ENCODE assay signal across 14 cellular contexts in genomic region chr6:53436904-53437303, GRCh38.
A peak's percentile ranks its signal among the peaks of the same experiment; 100 is the strongest.
DNase-seq lines count a peak whose midpoint lies in the region; ATAC-seq and TF ChIP-seq lines count a peak whose summit lies in the region.
"Had no signal": no experiment of that assay in that cellular context is flagged by ENCODE, and none has a peak within 500 bp of the region (broad histone marks: within the 10 kb centered on the region; RNA-seq: fewer than 3 reads in every experiment).

No MANE protein-coding gene starts in this region.

- H3K4me3 Mint-ChIP-seq in GM23338: no peak overlapping the region
- H3K4me3 Mint-ChIP-seq in activated CD4-positive, alpha-beta T cell treated with anti-CD3 and anti-CD28 coated beads, Interleukin-2, amount 10 ng/mL, durations not matched to agents 7 days and 5 days: no peak overlapping the region
- H3K4me3 Mint-ChIP-seq: activated CD4-positive, alpha-beta memory T cell treated with anti-CD3 and anti-CD28 coated beads for 36 hours; stimulated activated naive CD8-positive, alpha-beta T cell treated with anti-CD3 and anti-CD28 coated beads, Interleukin-15, Interleukin-2, amounts not matched to agents 100 ng/mL and 50 ng/mL, for 24 hours had no signal

- no peaks in the 10 kb centered on the region for H3K79me1 ChIP-seq in neuronal stem cell (ENCODE audit: low read depth, low read length)

- H3K79me2 ChIP-seq in GM23338 (replicated peaks; ENCODE audit: insufficient read depth): no peaks in the 10 kb centered on the region
- H3K79me2 ChIP-seq: parathyroid adenoma had no signal

- no CpG with 5 or more reads among the region's 2 CpGs for whole genome bisulfite sequencing in neuronal stem cell (ENCODE audit: extremely low coverage in 2 of 2, insufficient read length in 2 of 2, insufficient replicate concordance in 1 of 2), 2 donors

- POLR2A ChIA-PET in activated CD4-positive, alpha-beta T cell treated with anti-CD3 and anti-CD28 coated beads, Interleukin-2, amount 10 ng/mL, durations not matched to agents 7 days and 5 days (lab: Charles Lee): no interaction called here

- H3K4me1 ChIP-seq in GM23338 (ENCODE audit: insufficient read depth): no peaks in the 10 kb centered on the region
- H3K4me1 ChIP-seq in neuronal stem cell (ENCODE audit: control insufficient read depth in 2 of 2, insufficient read depth in 1 of 2, low read depth in 1 of 2, low read length in 2 of 2): peaks cover 0 to 3% of the 10 kb centered on the region in 2 donors
- H3K4me1 ChIP-seq in left lung: peaks cover 3 to 23% of the 10 kb centered on the region in 2 donors
- H3K4me1 ChIP-seq: parathyroid adenoma had no signal

- intact Hi-C loops in left lung (cut with DNase I): no loop called here

- no peak overlapping the region; the same call in 1 of the 2 replicates for H2AFZ ChIP-seq in GM23338
- H2AFZ ChIP-seq in neuronal stem cell (ENCODE audit: low read length): peak overlapping the region; percentile 14
- H2AFZ ChIP-seq: parathyroid adenoma had no signal

- no peak overlapping the region for H3K23ac ChIP-seq in neuronal stem cell (ENCODE audit: low read depth, low read length, poor library complexity)

- H4K91ac ChIP-seq in neuronal stem cell (ENCODE audit: low read depth, low read length, poor library complexity): no peak overlapping the region

- H3K9me2 ChIP-seq in GM23338 (ENCODE audit: insufficient read depth): no peaks in the 10 kb centered on the region

- H3K4me1 Mint-ChIP-seq in GM23338: no peaks in the 10 kb centered on the region
- peaks cover 3% of the 10 kb centered on the region for H3K4me1 Mint-ChIP-seq in activated CD4-positive, alpha-beta T cell treated with anti-CD3 and anti-CD28 coated beads, Interleukin-2, amount 10 ng/mL, durations not matched to agents 7 days and 5 days

- no peaks in the 10 kb centered on the region for H3K9me3 Mint-ChIP-seq in GM23338
- H3K9me3 Mint-ChIP-seq in activated CD4-positive, alpha-beta T cell treated with anti-CD3 and anti-CD28 coated beads, Interleukin-2, amount 10 ng/mL, durations not matched to agents 7 days and 5 days: no peaks in the 10 kb centered on the region
- H3K9me3 Mint-ChIP-seq: activated CD4-positive, alpha-beta memory T cell treated with anti-CD3 and anti-CD28 coated beads for 36 hours; activated T-helper 2 cell treated with anti-CD3 and anti-CD28 coated beads, Interferon-gamma antibody, Interleukin-2, Interleukin-4, amounts not matched to agents 10 μg/mL and 5 μg/mL and 100 μg/mL, durations not matched to agents 14 hours and 24 hours and 36 hours; stimulated activated naive CD8-positive, alpha-beta T cell treated with anti-CD3 and anti-CD28 coated beads, Interleukin-15, Interleukin-2, amounts not matched to agents 100 ng/mL and 50 ng/mL, for 24 hours had no signal

- H3K27ac ChIP-seq in GM23338 (ENCODE audit: low read depth): no peak overlapping the region
- H3K27ac ChIP-seq in neuronal stem cell (replicated peaks; ENCODE audit: low read length): no peak overlapping the region
- H3K27ac ChIP-seq in left lung: no peak overlapping the region
- H3K27ac ChIP-seq: BLaER1, parathyroid adenoma had no signal

- H3K9ac ChIP-seq in neuronal stem cell (ENCODE audit: low read depth, low read length, poor library complexity): no peak overlapping the region
- H3K9ac ChIP-seq: BLaER1, parathyroid adenoma had no signal

- H3K36me3 Mint-ChIP-seq in GM23338 (ENCODE audit: low read depth): no peaks in the 10 kb centered on the region
- no peaks in the 10 kb centered on the region for H3K36me3 Mint-ChIP-seq in activated CD4-positive, alpha-beta T cell treated with anti-CD3 and anti-CD28 coated beads, Interleukin-2, amount 10 ng/mL, durations not matched to agents 7 days and 5 days (ENCODE audit: low read depth)
- H3K36me3 Mint-ChIP-seq: activated CD4-positive, alpha-beta memory T cell treated with anti-CD3 and anti-CD28 coated beads for 36 hours had no signal

- H2BK15ac ChIP-seq in neuronal stem cell (ENCODE audit: low read length): no peak overlapping the region

- H3K18ac ChIP-seq in neuronal stem cell (ENCODE audit: low read length): no peak overlapping the region

- H3K14ac ChIP-seq in neuronal stem cell (ENCODE audit: low read length): no peak overlapping the region

- H3F3A ChIP-seq in GM23338 (replicated peaks; ENCODE audit: low read depth): no peaks in the 10 kb centered on the region

- H2AK5ac ChIP-seq in neuronal stem cell (ENCODE audit: low read depth, low read length): no peak overlapping the region

- H3K27ac Mint-ChIP-seq in GM23338: 0 out of 2 replicates have a peak overlapping the region, but pooled peaks have one; percentile 38
- no peak overlapping the region for H3K27ac Mint-ChIP-seq in activated CD4-positive, alpha-beta T cell treated with anti-CD3 and anti-CD28 coated beads, Interleukin-2, amount 10 ng/mL, durations not matched to agents 7 days and 5 days
- H3K27ac Mint-ChIP-seq: activated CD4-positive, alpha-beta memory T cell treated with anti-CD3 and anti-CD28 coated beads for 36 hours; activated T-helper 2 cell treated with anti-CD3 and anti-CD28 coated beads, Interferon-gamma antibody, Interleukin-2, Interleukin-4, amounts not matched to agents 10 μg/mL and 5 μg/mL and 100 μg/mL, durations not matched to agents 14 hours and 24 hours and 36 hours; stimulated activated naive CD8-positive, alpha-beta T cell treated with anti-CD3 and anti-CD28 coated beads, Interleukin-15, Interleukin-2, amounts not matched to agents 100 ng/mL and 50 ng/mL, for 24 hours had no signal

- H3K4me3 ChIP-seq in GM23338: no peak overlapping the region
- no peak overlapping the region for H3K4me3 ChIP-seq in NB4 (ENCODE audit: low read depth, low read length)
- no peak overlapping the region for H3K4me3 ChIP-seq in choroid plexus epithelial cell (ENCODE audit: low read depth, low read length)
- H3K4me3 ChIP-seq in neuronal stem cell (ENCODE audit: low read length in 2 of 2): no peak overlapping the region
- H3K4me3 ChIP-seq in left lung: no peak overlapping the region
- H3K4me3 ChIP-seq: BLaER1 had no signal

- ATAC-seq in GM23338 (no peak), left lung (no peak)

- no peak overlapping the region for H2BK12ac ChIP-seq in neuronal stem cell (ENCODE audit: low read length)

- no peak overlapping the region for H2BK5ac ChIP-seq in neuronal stem cell (ENCODE audit: low read length)

- H3K27me3 ChIP-seq in GM23338 (ENCODE audit: insufficient read depth): no peaks in the 10 kb centered on the region
- H3K27me3 ChIP-seq in neuronal stem cell (ENCODE audit: control insufficient read depth in 3 of 3, insufficient read depth in 3 of 3, low read depth in 1 of 3, low read length in 3 of 3): no peaks in the 10 kb centered on the region
- H3K27me3 ChIP-seq in left lung: no peaks in the 10 kb centered on the region
- H3K27me3 ChIP-seq: BLaER1 had no signal

- no peak overlapping the region for H2BK120ac ChIP-seq in neuronal stem cell (ENCODE audit: low read depth, low read length)

- H3K4ac ChIP-seq in neuronal stem cell (ENCODE audit: low read length): no peak overlapping the region

- H4K20me1 ChIP-seq in GM23338 (replicated peaks; ENCODE audit: insufficient read depth): no peaks in the 10 kb centered on the region
- H4K20me1 ChIP-seq: BLaER1 had no signal

- CTCF ChIA-PET in activated CD4-positive, alpha-beta T cell treated with anti-CD3 and anti-CD28 coated beads, Interleukin-2, amount 10 ng/mL, durations not matched to agents 7 days and 5 days (lab: Charles Lee): interaction anchor here (0.6 to 2.4 kb wide), 4 partner anchors 9 to 267 kb away, joined by 3 to 15 read pairs (median 3); no protein-coding TSS in a partner anchor

- H3K36me3 ChIP-seq in GM23338 (ENCODE audit: insufficient read depth): no peaks in the 10 kb centered on the region
- no peaks in the 10 kb centered on the region for H3K36me3 ChIP-seq in neuronal stem cell (replicated peaks in 1 of 2; ENCODE audit: control insufficient read depth in 2 of 2, insufficient read depth in 2 of 2, low read length in 2 of 2)
- no peaks in the 10 kb centered on the region for H3K36me3 ChIP-seq in left lung
- H3K36me3 ChIP-seq: BLaER1 had no signal

- H3K4me2 ChIP-seq in GM23338: no peak overlapping the region
- H3K4me2 ChIP-seq in neuronal stem cell (ENCODE audit: insufficient read depth, low read length, poor library complexity, severe bottlenecking): no peak overlapping the region
- H3K4me2 ChIP-seq: BLaER1 had no signal

- H3K27me3 Mint-ChIP-seq in GM23338 (ENCODE audit: insufficient read depth, low read depth, poor library complexity): no peaks in the 10 kb centered on the region
- peaks cover 7% of the 10 kb centered on the region for H3K27me3 Mint-ChIP-seq in activated CD4-positive, alpha-beta T cell treated with anti-CD3 and anti-CD28 coated beads, Interleukin-2, amount 10 ng/mL, durations not matched to agents 7 days and 5 days

- H4K8ac ChIP-seq in neuronal stem cell (ENCODE audit: low read depth, low read length): no peak overlapping the region

- TF ChIP-seq CTCF in GM23338 (conservative IDR thresholded peaks at IDR 0.05; ENCODE audit: low read depth in 2 of 2): no peak
- TF ChIP-seq CTCF in NB4 (IDR thresholded peaks at IDR 0.05; ENCODE audit: low read depth, low read length): no peak
- no peak for TF ChIP-seq CTCF in choroid plexus epithelial cell (conservative IDR thresholded peaks at IDR 0.05; ENCODE audit: low read depth, low read length)
- no peak for TF ChIP-seq CTCF in left lung (IDR thresholded peaks at IDR 0.05)

- H3K9me3 ChIP-seq in neuronal stem cell (replicated peaks in 1 of 2; ENCODE audit: control insufficient read depth in 2 of 2, insufficient read depth in 1 of 2, low read depth in 1 of 2, low read length in 2 of 2): no peaks in the 10 kb centered on the region
- H3K9me3 ChIP-seq in left lung: no peaks in the 10 kb centered on the region
- H3K9me3 ChIP-seq: BLaER1 had no signal

- no peak for TF ChIP-seq POLR2A in NB4 (IDR thresholded peaks at IDR 0.05; ENCODE audit: extremely low read depth, insufficient read length)

- no peak for DNase-seq in GM23338 (ENCODE audit: low spot score)
- DNase-seq in NB4 (ENCODE audit: low read depth): peak; percentile 41
- peak; percentile 79 for DNase-seq in choroid plexus epithelial cell (ENCODE audit: low read depth)
- DNase-seq in neuronal stem cell (ENCODE audit: low spot score): no peak
- DNase-seq in activated CD4-positive, alpha-beta T cell treated with anti-CD3 and anti-CD28 coated beads, Interleukin-2, amount 10 ng/mL, durations not matched to agents 7 days and 5 days: no peak
- DNase-seq in effector CD8-positive, alpha-beta T cell (lab: John Stamatoyannopoulos, UW): no peak
- DNase-seq in amygdala (lab: John Stamatoyannopoulos, UW): no peak
- no peak for DNase-seq in left lung
- DNase-seq: NCI-H1092 had no signal

TF ChIP-seq in GM23338, 12 proteins besides CTCF, POLR2A, EP300 and RAD21 (continues in another document):
- TF ChIP-seq ETS1 (IDR thresholded peaks at IDR 0.05): no peak
- no peak for TF ChIP-seq EZH2phosphoT487 (IDR thresholded peaks at IDR 0.05; ENCODE audit: unreplicated experiment)

Comparison
In these comparisons a context has a peak if more than half of its experiments do, and no peak if none do; other contexts are left out.
1. DNase-seq: peak in NB4 (single experiment) and choroid plexus epithelial cell (single experiment); none in GM23338 (single experiment), neuronal stem cell (single experiment), activated CD4-positive, alpha-beta T cell treated with anti-CD3 and anti-CD28 coated beads, Interleukin-2, amount 10 ng/mL, durations not matched to agents 7 days and 5 days (single experiment), effector CD8-positive, alpha-beta T cell (single experiment), amygdala (0 of 56) and left lung (0 of 2).